Comparison of ENCODE assay signal across 5 cellular contexts in the genomic region with DNA sequence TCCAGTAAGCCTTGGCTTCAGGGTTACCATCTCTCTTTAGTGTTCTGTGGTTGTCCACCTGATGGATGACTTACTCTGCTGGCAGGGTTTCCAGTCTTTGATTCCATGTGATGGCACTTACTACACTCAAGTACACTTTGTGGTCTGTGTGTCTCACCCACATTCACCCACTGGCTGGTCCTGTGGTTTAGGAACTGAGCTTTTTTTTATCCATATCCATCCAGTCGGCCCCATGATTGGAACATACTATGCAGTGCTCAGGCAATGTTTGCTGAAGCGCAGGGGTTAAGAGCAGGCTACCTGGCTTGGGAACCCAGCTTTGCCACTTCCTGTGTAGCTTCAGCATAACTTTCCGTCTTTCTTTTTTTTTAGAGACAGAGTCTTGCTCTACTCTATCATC.
DNase-seq lines count a peak whose midpoint lies in the region; ATAC-seq lines count a peak whose summit lies in the region.

No MANE protein-coding gene starts in this region.

- H3K36me3 Mint-ChIP-seq in stimulated activated memory B cell treated with anti-CD40 and anti-IgM and Interleukin-4, amounts not matched to agents 10 μg/mL and 1 μg/mL and 100 μg/mL, for 72 hours, result peaks cover 12% of the 10 kb centered on the region

- peaks cover 36% of the 10 kb centered on the region for H3K4me1 Mint-ChIP-seq in stimulated activated memory B cell treated with anti-CD40 and anti-IgM and Interleukin-4, amounts not matched to agents 10 μg/mL and 1 μg/mL and 100 μg/mL, for 72 hours

- peak; percentile 45 for DNase-seq in NCI-H226
- peak; percentile 40 for DNase-seq in activated naive CD4-positive, alpha-beta T cell treated with Interleukin-2 at 50 U/mL for 16 hours
- no peak for DNase-seq in NCI-H2081 (lab: John Stamatoyannopoulos, UW)

- peak overlapping the region; percentile 70 for H3K27ac Mint-ChIP-seq in stimulated activated memory B cell treated with anti-CD40 and anti-IgM and Interleukin-4, amounts not matched to agents 10 μg/mL and 1 μg/mL and 100 μg/mL, for 72 hours

- no peak for ATAC-seq in stimulated activated memory B cell treated with anti-CD40 and anti-IgM and Interleukin-4, amounts not matched to agents 10 μg/mL and 1 μg/mL and 100 μg/mL, for 72 hours
- no peak for ATAC-seq in GM19463 (IDR thresholded peaks at IDR 0.05; ENCODE audit: unreplicated experiment)

- peak overlapping the region; percentile 31 for H3K4me3 Mint-ChIP-seq in stimulated activated memory B cell treated with anti-CD40 and anti-IgM and Interleukin-4, amounts not matched to agents 10 μg/mL and 1 μg/mL and 100 μg/mL, for 72 hours

- H3K27me3 Mint-ChIP-seq in stimulated activated memory B cell treated with anti-CD40 and anti-IgM and Interleukin-4, amounts not matched to agents 10 μg/mL and 1 μg/mL and 100 μg/mL, for 72 hours, result no peaks in the 10 kb centered on the region

- H3K9me3 Mint-ChIP-seq in stimulated activated memory B cell treated with anti-CD40 and anti-IgM and Interleukin-4, amounts not matched to agents 10 μg/mL and 1 μg/mL and 100 μg/mL, for 72 hours, result no peaks in the 10 kb centered on the region

Comparison
In these comparisons a context has a peak if more than half of its experiments do, and no peak if none do; other contexts are left out.
1. DNase-seq: peak in NCI-H226 (single experiment) and activated naive CD4-positive, alpha-beta T cell treated with Interleukin-2 at 50 U/mL for 16 hours (single experiment); none in NCI-H2081 (0 of 2).